ENCODE assay signal across 9 cellular contexts in genomic region chr2:44954902-44955592, GRCh38. TPM values are rescaled to one million over a fixed set of nuclear protein-coding genes. Genes with fewer than 3 reads are reported as not detected.
DNase-seq lines count a peak whose midpoint lies in the region; ATAC-seq, FAIRE-seq and TF ChIP-seq lines count a peak whose summit lies in the region.
"Had no signal": no experiment of that assay in that cellular context is flagged by ENCODE, and none has a peak within 500 bp of the region (broad histone marks: within the 10 kb centered on the region; RNA-seq: fewer than 3 reads in every experiment).

No MANE protein-coding gene starts in this region.

- TF ChIP-seq CTCF in suprapubic skin (IDR thresholded peaks at IDR 0.05), result no peak

- FAIRE-seq in GM19239 (lab: Jason Lieb, UNC), result no peak

- intact Hi-C loops in activated naive CD4-positive, alpha-beta T cell treated with anti-CD3 and anti-CD28 coated beads for 36 hours (cut with micrococcal nuclease), result loop anchor here (1.0 to 10.0 kb wide), 7 partner anchors 393 to 1080 kb away; no protein-coding TSS in a partner anchor

- H3K27me3 Mint-ChIP-seq in activated naive CD4-positive, alpha-beta T cell treated with anti-CD3 and anti-CD28 coated beads for 36 hours (ENCODE audit: low read depth), result peaks cover 61% of the 10 kb centered on the region
- peaks cover 88% of the 10 kb centered on the region for H3K27me3 Mint-ChIP-seq in T-helper 17 cell
- H3K27me3 Mint-ChIP-seq in activated CD4-positive, alpha-beta memory T cell treated with anti-CD3 and anti-CD28 coated beads, Interleukin-2, amount 10 ng/mL, durations not matched to agents 7 days and 5 days, result peaks cover 74% of the 10 kb centered on the region

- peaks cover 21% of the 10 kb centered on the region for H3K4me1 Mint-ChIP-seq in activated naive CD4-positive, alpha-beta T cell treated with anti-CD3 and anti-CD28 coated beads for 36 hours (ENCODE audit: low read depth)
- H3K4me1 Mint-ChIP-seq in T-helper 17 cell, result peaks cover 30% of the 10 kb centered on the region
- H3K4me1 Mint-ChIP-seq in activated CD4-positive, alpha-beta memory T cell treated with anti-CD3 and anti-CD28 coated beads, Interleukin-2, amount 10 ng/mL, durations not matched to agents 7 days and 5 days, result peaks cover 24% of the 10 kb centered on the region

- H3K9me3 Mint-ChIP-seq in activated naive CD4-positive, alpha-beta T cell treated with anti-CD3 and anti-CD28 coated beads for 36 hours, result no peaks in the 10 kb centered on the region
- no peaks in the 10 kb centered on the region for H3K9me3 Mint-ChIP-seq in activated naive CD4-positive, alpha-beta T cell treated with anti-CD3 and anti-CD28 coated beads, Interleukin-2, amount 50 U/mL, for 72 hours
- no peaks in the 10 kb centered on the region for H3K9me3 Mint-ChIP-seq in activated CD4-positive, alpha-beta memory T cell treated with anti-CD3 and anti-CD28 coated beads, Interleukin-2, amount 10 ng/mL, durations not matched to agents 7 days and 5 days

- H3K27ac Mint-ChIP-seq in activated naive CD4-positive, alpha-beta T cell treated with anti-CD3 and anti-CD28 coated beads for 36 hours, result no peak overlapping the region
- no peak overlapping the region for H3K27ac Mint-ChIP-seq in activated naive CD4-positive, alpha-beta T cell treated with anti-CD3 and anti-CD28 coated beads, Interleukin-2, amount 50 U/mL, for 72 hours
- H3K27ac Mint-ChIP-seq in T-helper 17 cell, result no peak overlapping the region
- H3K27ac Mint-ChIP-seq in activated CD4-positive, alpha-beta memory T cell treated with anti-CD3 and anti-CD28 coated beads, Interleukin-2, amount 10 ng/mL, durations not matched to agents 7 days and 5 days, result no peak overlapping the region

- CTCF ChIA-PET in activated naive CD4-positive, alpha-beta T cell treated with anti-CD3 and anti-CD28 coated beads for 36 hours (lab: Charles Lee), result interaction anchor here (0.8 to 4.4 kb wide), 26 partner anchors 8 to 911 kb away, joined by 3 to 42 read pairs (median 4); partner anchors contain the start of gene SIX2
- CTCF ChIA-PET in activated CD4-positive, alpha-beta memory T cell treated with anti-CD3 and anti-CD28 coated beads, Interleukin-2, amount 10 ng/mL, durations not matched to agents 7 days and 5 days (lab: Charles Lee), result interaction anchor here (0.7 to 7.3 kb wide), 16 partner anchors 9 to 911 kb away, joined by 3 to 64 read pairs (median 6); no protein-coding TSS in a partner anchor

- H3K9me3 ChIP-seq in T-helper 17 cell (ENCODE audit: control insufficient read depth, low read length, poor library complexity, severe bottlenecking) (no peaks in the 10 kb centered on the region), iPS DF 6.9 (ENCODE audit: control insufficient read depth, insufficient read depth, low read length) (no peaks in the 10 kb centered on the region), suprapubic skin (no peaks in the 10 kb centered on the region)

- TF ChIP-seq EP300 in suprapubic skin (IDR thresholded peaks at IDR 0.05), result no peak

- H3K4me3 ChIP-seq in iPS DF 6.9 (ENCODE audit: low read length) (peak overlapping the region; percentile 4; the same call in 1 of the 2 replicates), suprapubic skin (peak overlapping the region; percentile 37)

- TF ChIP-seq POLR2A in suprapubic skin (IDR thresholded peaks at IDR 0.05), result no peak

- no peaks in the 10 kb centered on the region for H3K36me3 ChIP-seq in iPS DF 6.9 (ENCODE audit: control insufficient read depth, insufficient read depth, low read length)
- H3K36me3 ChIP-seq in suprapubic skin, result no peaks in the 10 kb centered on the region

- peak overlapping the region; percentile 36 for H3K4me3 Mint-ChIP-seq in activated naive CD4-positive, alpha-beta T cell treated with anti-CD3 and anti-CD28 coated beads for 36 hours
- H3K4me3 Mint-ChIP-seq in T-helper 17 cell, result peak overlapping the region; percentile 77
- H3K4me3 Mint-ChIP-seq in activated CD4-positive, alpha-beta memory T cell treated with anti-CD3 and anti-CD28 coated beads, Interleukin-2, amount 10 ng/mL, durations not matched to agents 7 days and 5 days, result no peak overlapping the region

- H3K4me1 ChIP-seq in iPS DF 6.9 (ENCODE audit: control insufficient read depth, insufficient read depth, low read length) (peaks cover 11% of the 10 kb centered on the region), suprapubic skin (peaks cover 51% of the 10 kb centered on the region)

- no peak for ATAC-seq in activated naive CD4-positive, alpha-beta T cell treated with anti-CD3 and anti-CD28 coated beads, Interleukin-2, amount 50 U/mL, for 72 hours
- ATAC-seq in T-helper 17 cell (no peak), GM21723 (IDR thresholded peaks at IDR 0.05; ENCODE audit: unreplicated experiment) (no peak)

- no peaks in the 10 kb centered on the region for H3K36me3 Mint-ChIP-seq in activated naive CD4-positive, alpha-beta T cell treated with anti-CD3 and anti-CD28 coated beads for 36 hours (ENCODE audit: low read depth)
- peaks cover 0 to 5% of the 10 kb centered on the region in 2 donors for H3K36me3 Mint-ChIP-seq in activated naive CD4-positive, alpha-beta T cell treated with anti-CD3 and anti-CD28 coated beads, Interleukin-2, amount 50 U/mL, for 72 hours
- H3K36me3 Mint-ChIP-seq in T-helper 17 cell (ENCODE audit: low read depth), result peaks cover 11% of the 10 kb centered on the region
- no peaks in the 10 kb centered on the region for H3K36me3 Mint-ChIP-seq in activated CD4-positive, alpha-beta memory T cell treated with anti-CD3 and anti-CD28 coated beads, Interleukin-2, amount 10 ng/mL, durations not matched to agents 7 days and 5 days (ENCODE audit: low read depth)

- H3K27ac ChIP-seq in iPS DF 6.9 (ENCODE audit: low read length), result no peak overlapping the region
- no peak overlapping the region for H3K27ac ChIP-seq in suprapubic skin

- no CpG with 5 or more reads among the region's 43 CpGs for WGBS in iPS DF 6.9 (ENCODE audit: insufficient coverage, insufficient read length)
- 3% methylated on average over 7 of the region's 43 CpGs for WGBS in suprapubic skin

- POLR2A ChIA-PET in activated CD4-positive, alpha-beta memory T cell treated with anti-CD3 and anti-CD28 coated beads, Interleukin-2, amount 10 ng/mL, durations not matched to agents 7 days and 5 days (lab: Charles Lee), result interaction anchor here (1.2 to 1.4 kb wide), 2 partner anchors 59 to 474 kb away, joined by 3 read pairs; no protein-coding TSS in a partner anchor

- H3K27me3 ChIP-seq in iPS DF 6.9 (ENCODE audit: control insufficient read depth, insufficient read depth, low read length) (peaks cover 54% of the 10 kb centered on the region), suprapubic skin (peaks cover 79% of the 10 kb centered on the region)

- no peak for DNase-seq in activated naive CD4-positive, alpha-beta T cell treated with anti-CD3 and anti-CD28 coated beads for 36 hours
- DNase-seq in activated naive CD4-positive, alpha-beta T cell treated with anti-CD3 and anti-CD28 coated beads, Interleukin-2, amount 50 U/mL, for 72 hours (ENCODE audit: low spot score in 2 of 2), result no peak
- DNase-seq in T-helper 17 cell (no peak), iPS DF 6.9 (ENCODE audit: low read depth, low spot score) (no peak), suprapubic skin (ENCODE audit: low spot score in 2 of 2) (no peak), GM19239 (ENCODE audit: insufficient read length, low spot score) (no peak)
- no peak for DNase-seq in activated CD4-positive, alpha-beta memory T cell treated with anti-CD3 and anti-CD28 coated beads, Interleukin-2, amount 10 ng/mL, durations not matched to agents 7 days and 5 days

RNA-seq across cellular contexts. Expression of gene SIX3, which starts 13.5 kb away (rescaled TPM):
- total RNA-seq in activated naive CD4-positive, alpha-beta T cell treated with anti-CD3 and anti-CD28 coated beads for 36 hours, result not detected
- total RNA-seq in activated naive CD4-positive, alpha-beta T cell treated with anti-CD3 and anti-CD28 coated beads, Interleukin-2, amount 50 U/mL, for 72 hours, result not detected
- total RNA-seq in T-helper 17 cell (not detected), suprapubic skin (under 1 TPM in 1 of 4 donors, not detected in 3; 0.38 TPM)
- under 1 TPM; 0.08 to 0.13 TPM for total RNA-seq in activated CD4-positive, alpha-beta memory T cell treated with anti-CD3 and anti-CD28 coated beads, Interleukin-2, amount 10 ng/mL, durations not matched to agents 7 days and 5 days
- total RNA-seq: SK-MEL-5 had no signal

RNA-seq across cellular contexts. Expression of gene SIX2, which starts 54.2 kb away (rescaled TPM):
- not detected for total RNA-seq in activated naive CD4-positive, alpha-beta T cell treated with anti-CD3 and anti-CD28 coated beads for 36 hours
- total RNA-seq in activated naive CD4-positive, alpha-beta T cell treated with anti-CD3 and anti-CD28 coated beads, Interleukin-2, amount 50 U/mL, for 72 hours, result not detected
- total RNA-seq in T-helper 17 cell (not detected), suprapubic skin (1 to 10 TPM in 1 of 4 donors, under 1 TPM in 2, not detected in 1; 0.34 to 1.2 (median 0.60) TPM)
- not detected for total RNA-seq in activated CD4-positive, alpha-beta memory T cell treated with anti-CD3 and anti-CD28 coated beads, Interleukin-2, amount 10 ng/mL, durations not matched to agents 7 days and 5 days
- total RNA-seq: SK-MEL-5 had no signal
